In genomic region chr16:71524566-71525553, GRCh38 we compare ENCODE assay signal across 2 cellular contexts.
TF ChIP-seq lines count a peak whose summit lies in the region.

No MANE protein-coding gene starts in this region.

TF ChIP-seq in GM23338, 12 proteins besides CTCF, POLR2A, EP300 and RAD21:
- TF ChIP-seq POLR2AphosphoS5 (IDR thresholded peaks at IDR 0.05; ENCODE audit: low read depth) (no peak), EZH2 (IDR thresholded peaks at IDR 0.05; ENCODE audit: low read depth, unreplicated experiment) (no peak), EZH2phosphoT487 (IDR thresholded peaks at IDR 0.05; ENCODE audit: unreplicated experiment) (no peak), ZNF462 (CRISPR knock-in tag; IDR thresholded peaks at IDR 0.05) (no peak), REST (IDR thresholded peaks at IDR 0.05; ENCODE audit: unreplicated experiment) (no peak), JUNB (IDR thresholded peaks at IDR 0.05; ENCODE audit: unreplicated experiment) (no peak), NANOG (IDR thresholded peaks at IDR 0.05; ENCODE audit: borderline replicate concordance) (no peak), ZNF114 (CRISPR knock-in tag; IDR thresholded peaks at IDR 0.05) (no peak), STAT1 (IDR thresholded peaks at IDR 0.05; ENCODE audit: unreplicated experiment) (no peak), ZNF331 (CRISPR knock-in tag; IDR thresholded peaks at IDR 0.05; ENCODE audit: low read depth) (no peak), ETS1 (IDR thresholded peaks at IDR 0.05) (no peak), CREB1 (CRISPR knock-in tag; IDR thresholded peaks at IDR 0.05; ENCODE audit: low read depth) (no peak)
TF ChIP-seq in GM23338: peak in this region for 0.

TF ChIP-seq in HepG2, 621 proteins besides CTCF, POLR2A, EP300 and RAD21:
- TF ChIP-seq LCORL (IDR thresholded peaks at IDR 0.05) (peak; percentile 92), LCORL (CRISPR knock-in tag; IDR thresholded peaks at IDR 0.05) (no peak), ZBTB8A (CRISPR knock-in tag; IDR thresholded peaks at IDR 0.05; ENCODE audit: borderline replicate concordance, low read depth) (no peak)
TF ChIP-seq in HepG2: peak in this region for 1.
